ENCODE assay signal across 1 cellular context in genomic region chr16:1661826-1662225, GRCh38.
TF ChIP-seq lines count a peak whose summit lies in the region.

No MANE protein-coding gene starts in this region.

TF ChIP-seq in GM12878, 131 proteins besides CTCF, POLR2A, EP300 and RAD21:
- peak; percentile 83 for TF ChIP-seq ZBTB40 (IDR thresholded peaks at IDR 0.05; ENCODE audit: borderline replicate concordance)
- no peak for TF ChIP-seq BCL3 (IDR thresholded peaks at IDR 0.05; ENCODE audit: borderline replicate concordance, insufficient read depth, low read depth, low read length, poor library complexity, severe bottlenecking)
TF ChIP-seq in GM12878: peak in this region for 1.
